8 cellular contexts compared by ENCODE assay signal in genomic region chr1:27659497-27660299, GRCh38. TPM values are rescaled to one million over a fixed set of nuclear protein-coding genes. Genes with fewer than 3 reads are reported as not detected.
A peak's percentile ranks its signal among the peaks of the same experiment; 100 is the strongest.
DNase-seq lines count a peak whose midpoint lies in the region; ATAC-seq and TF ChIP-seq lines count a peak whose summit lies in the region.

No MANE protein-coding gene starts in this region.

- TF ChIP-seq CTCF in A673 (conservative IDR thresholded peaks at IDR 0.05; ENCODE audit: low read depth, low read length): no peak

- no peaks in the 10 kb centered on the region for H3K36me3 ChIP-seq in A673 (ENCODE audit: insufficient read depth, low read length, poor library complexity, severe bottlenecking)

- CTCF ChIA-PET in A673 (lab: Charles Lee): interaction anchor here (1.6 kb wide), 1 partner anchor 10 kb away, joined by 5 read pairs; no protein-coding TSS in a partner anchor

- no peaks in the 10 kb centered on the region for H3K9me3 ChIP-seq in A673 (ENCODE audit: low read depth, low read length, poor library complexity, severe bottlenecking)

- intact Hi-C loops in A673 (cut with micrococcal nuclease; ENCODE audit: unreplicated experiment): loop anchor here (5.0 kb wide), 1 partner anchor 267 kb away; the partner anchor contains the start of gene GPR3

- ATAC-seq in GM18858 (IDR thresholded peaks at IDR 0.05; ENCODE audit: unreplicated experiment) (peak; percentile 48), HG03064 (IDR thresholded peaks at IDR 0.05; ENCODE audit: low read depth, unreplicated experiment) (peak; percentile 44)

- no peak overlapping the region for H3K27ac ChIP-seq in A673 (ENCODE audit: low read depth, low read length, poor library complexity, severe bottlenecking)

- BruUV-seq in A673 (replicated peaks; lab: Mats Ljungman, UMichigan): no TSS peak

- peaks cover 3% of the 10 kb centered on the region for H3K4me1 ChIP-seq in A673 (ENCODE audit: insufficient read depth, low read length, poor library complexity, severe bottlenecking)

- H3K27me3 ChIP-seq in A673 (replicated peaks; ENCODE audit: insufficient read depth, low read depth, low read length, poor library complexity): no peaks in the 10 kb centered on the region

- H3K4me3 ChIP-seq in A673 (ENCODE audit: low read depth, low read length, poor library complexity, severe bottlenecking): peak overlapping the region; percentile 46

- DNase-seq in A673 (ENCODE audit: low spot score) (peak; percentile 91), NCI-H2196 treated with DMSO at 0.1 percent for 48 hours (lab: John Stamatoyannopoulos, UW; ENCODE audit: unreplicated experiment) (peak; percentile 76), cerebellar nuclear complex (lab: John Stamatoyannopoulos, UW) (peak; percentile 12 to 35), kidney glomerular epithelial cell (lab: John Stamatoyannopoulos, UW) (peak; percentile 57)
- peak; percentile 67 to 79 for DNase-seq in activated CD4-positive, alpha-beta T cell treated with anti-CD3 and anti-CD28 coated beads for 24 hours (ENCODE audit: low read depth in 2 of 2)
- DNase-seq in stimulated activated CD4-positive, alpha-beta T cell treated with anti-CD3 and anti-CD28 coated beads, Interleukin-15, amount 100 ng/mL, for 48 hours (ENCODE audit: low read depth in 2 of 2): peak; percentile 71 to 82

- POLR2A ChIA-PET in A673 (lab: Charles Lee; ENCODE audit: low non-redundant PET): no interaction called here

RNA-seq across cellular contexts. Expression of gene IFI6, which starts 12.3 kb away (rescaled TPM):
- 18.7 and 19.4 TPM in 2 replicates for total RNA-seq in A673 (2021)

RNA-seq across cellular contexts. Expression of gene FGR, which starts 24.7 kb away (rescaled TPM):
- total RNA-seq in A673 (2021): not detected in 2 replicates

RNA-seq across cellular contexts. Expression of gene AHDC1, which starts 55.8 kb away (rescaled TPM):
- 33.2 and 34.2 TPM in 2 replicates for total RNA-seq in A673 (2021)

Comparison
In these comparisons a context has a peak if more than half of its experiments do, and no peak if none do; other contexts are left out.
1. DNase-seq: peak in every context shown above with its lines; median percentile 91 in A673; 76 in stimulated activated CD4-positive, alpha-beta T cell treated with anti-CD3 and anti-CD28 coated beads, Interleukin-15, amount 100 ng/mL, for 48 hours; 76 in NCI-H2196 treated with DMSO at 0.1 percent for 48 hours; 73 in activated CD4-positive, alpha-beta T cell treated with anti-CD3 and anti-CD28 coated beads for 24 hours; 57 in kidney glomerular epithelial cell; 24 in cerebellar nuclear complex.